ENCODE assay signal across 8 cellular contexts in genomic region chr1:4655674-4656532, GRCh38. TPM values are rescaled to one million over a fixed set of nuclear protein-coding genes. Genes with fewer than 3 reads are reported as not detected.
DNase-seq lines count a peak whose midpoint lies in the region; ATAC-seq, FAIRE-seq and TF ChIP-seq lines count a peak whose summit lies in the region.

No MANE protein-coding gene starts in this region.

- peaks cover 5% of the 10 kb centered on the region for H3K4me1 Mint-ChIP-seq in astrocyte (ENCODE audit: low read depth, unreplicated experiment)
- peaks cover 5% of the 10 kb centered on the region for H3K4me1 Mint-ChIP-seq in stimulated activated naive CD8-positive, alpha-beta T cell treated with anti-CD3 and anti-CD28 coated beads, Interleukin-15, amount 100 ng/mL, for 72 hours

- no peaks in the 10 kb centered on the region for H3K9me3 Mint-ChIP-seq in astrocyte (ENCODE audit: unreplicated experiment)
- H3K9me3 Mint-ChIP-seq in stimulated activated naive CD8-positive, alpha-beta T cell treated with anti-CD3 and anti-CD28 coated beads, Interleukin-15, amount 100 ng/mL, for 72 hours = no peaks in the 10 kb centered on the region

- H3K27ac ChIP-seq in HUES64 (ENCODE audit: low read depth, low read length) (no peak overlapping the region), astrocyte (ENCODE audit: low read depth, low read length) (no peak overlapping the region)

- H3K27me3 ChIP-seq in HUES64 (ENCODE audit: insufficient read depth, low read length) = peaks cover 78% of the 10 kb centered on the region
- H3K27me3 ChIP-seq in astrocyte (ENCODE audit: insufficient read depth, low read length) = peaks cover 10% of the 10 kb centered on the region

- peak overlapping the region; percentile 54 for H3K4me2 ChIP-seq in astrocyte (ENCODE audit: low read length)

- DNase-seq in DMS79 (lab: John Stamatoyannopoulos, UW) (peak; percentile 63), astrocyte (ENCODE audit: low read depth) (peak; percentile 38), NCI-H774 (lab: John Stamatoyannopoulos, UW) (no peak), NOMO-1 treated with dmso at 0.1 percent for 144 hours (lab: John Stamatoyannopoulos, UW; ENCODE audit: unreplicated experiment) (no peak)
- DNase-seq in stimulated activated naive CD8-positive, alpha-beta T cell treated with anti-CD3 and anti-CD28 coated beads, Interleukin-15, amount 100 ng/mL, for 72 hours = peak; percentile 8 to 28
- no peak for DNase-seq in effector CD8-positive, alpha-beta T cell (lab: John Stamatoyannopoulos, UW)

- no peaks in the 10 kb centered on the region for H4K20me1 ChIP-seq in astrocyte (ENCODE audit: insufficient read depth, low read length)

- H3K79me2 ChIP-seq in astrocyte (ENCODE audit: insufficient read depth, low read length) = no peaks in the 10 kb centered on the region

- H3K27me3 Mint-ChIP-seq in astrocyte (ENCODE audit: low read depth, unreplicated experiment) = peaks cover 52% of the 10 kb centered on the region
- H3K27me3 Mint-ChIP-seq in stimulated activated naive CD8-positive, alpha-beta T cell treated with anti-CD3 and anti-CD28 coated beads, Interleukin-15, amount 100 ng/mL, for 72 hours = peaks cover 61% of the 10 kb centered on the region

- no peak for TF ChIP-seq CTCF in astrocyte (IDR thresholded peaks at IDR 0.05; ENCODE audit: insufficient read depth, low read depth, low read length)

- no peak overlapping the region for H2AFZ ChIP-seq in astrocyte (ENCODE audit: low read depth, low read length)

- peak overlapping the region; percentile 53 for H3K4me3 ChIP-seq in HUES64 (ENCODE audit: low read length)
- H3K4me3 ChIP-seq in astrocyte (ENCODE audit: insufficient read depth, low read depth, low read length) = no peak overlapping the region
- peak overlapping the region; percentile 51 for H3K4me3 ChIP-seq in iPS-18c (ENCODE audit: insufficient read depth, low read depth, low read length)

- no peaks in the 10 kb centered on the region for H3K36me3 ChIP-seq in HUES64 (ENCODE audit: insufficient read depth, low read length)
- no peaks in the 10 kb centered on the region for H3K36me3 ChIP-seq in astrocyte (ENCODE audit: insufficient read depth, low read length)

- peak; percentile 59 for ATAC-seq in stimulated activated naive CD8-positive, alpha-beta T cell treated with anti-CD3 and anti-CD28 coated beads, Interleukin-15, amount 100 ng/mL, for 72 hours

- H3K9ac ChIP-seq in HUES64 (ENCODE audit: low read depth, low read length) (peak overlapping the region; percentile 35; the same call in 1 of the 2 replicates), astrocyte (ENCODE audit: low read length) (no peak overlapping the region)

- H3K36me3 Mint-ChIP-seq in astrocyte (ENCODE audit: low read depth, unreplicated experiment) = no peaks in the 10 kb centered on the region

- H3K27ac Mint-ChIP-seq in astrocyte (ENCODE audit: unreplicated experiment) = no peak overlapping the region
- H3K27ac Mint-ChIP-seq in stimulated activated naive CD8-positive, alpha-beta T cell treated with anti-CD3 and anti-CD28 coated beads, Interleukin-15, amount 100 ng/mL, for 72 hours = no peak overlapping the region

- FAIRE-seq in astrocyte (lab: Jason Lieb, UNC) = no peak

- WGBS in HUES64 = under 1% methylated on average over 78 of the region's 78 CpGs

- H3K4me1 ChIP-seq in HUES64 (ENCODE audit: insufficient read depth, low read length) (peaks cover 46% of the 10 kb centered on the region), astrocyte (ENCODE audit: insufficient read depth, low read length) (no peaks in the 10 kb centered on the region)

- H3K9me3 ChIP-seq in HUES64 (ENCODE audit: insufficient read depth, low read depth, low read length) = no peaks in the 10 kb centered on the region
- no peaks in the 10 kb centered on the region for H3K9me3 ChIP-seq in astrocyte (ENCODE audit: insufficient read depth, low read depth, low read length)
- no peaks in the 10 kb centered on the region for H3K9me3 ChIP-seq in iPS-18c (ENCODE audit: control insufficient read depth, insufficient read depth, low read length)

- peak overlapping the region; percentile 69 for H3K4me3 Mint-ChIP-seq in astrocyte (ENCODE audit: unreplicated experiment)
- no peak overlapping the region for H3K4me3 Mint-ChIP-seq in stimulated activated naive CD8-positive, alpha-beta T cell treated with anti-CD3 and anti-CD28 coated beads, Interleukin-15, amount 100 ng/mL, for 72 hours

RNA-seq across cellular contexts. Expression of gene AJAP1, which starts 1.5 kb away (rescaled TPM):
- polyA plus RNA-seq in HUES64 (2013, experiment 1 of 2) = 4.3 TPM
- 3.5 TPM for polyA plus RNA-seq in HUES64 (2013, experiment 2 of 2)
- 0.29 and 0.34 TPM in 2 replicates for total RNA-seq in astrocyte

Comparison
In these comparisons a context has a peak if more than half of its experiments do, and no peak if none do; other contexts are left out.
1. DNase-seq: peak in DMS79 (single experiment), astrocyte (single experiment) and stimulated activated naive CD8-positive, alpha-beta T cell treated with anti-CD3 and anti-CD28 coated beads, Interleukin-15, amount 100 ng/mL, for 72 hours (2 of 2); none in NCI-H774 (single experiment), effector CD8-positive, alpha-beta T cell (single experiment) and NOMO-1 treated with dmso at 0.1 percent for 144 hours (single experiment).